1 cellular context compared by ENCODE assay signal in the genomic region with DNA sequence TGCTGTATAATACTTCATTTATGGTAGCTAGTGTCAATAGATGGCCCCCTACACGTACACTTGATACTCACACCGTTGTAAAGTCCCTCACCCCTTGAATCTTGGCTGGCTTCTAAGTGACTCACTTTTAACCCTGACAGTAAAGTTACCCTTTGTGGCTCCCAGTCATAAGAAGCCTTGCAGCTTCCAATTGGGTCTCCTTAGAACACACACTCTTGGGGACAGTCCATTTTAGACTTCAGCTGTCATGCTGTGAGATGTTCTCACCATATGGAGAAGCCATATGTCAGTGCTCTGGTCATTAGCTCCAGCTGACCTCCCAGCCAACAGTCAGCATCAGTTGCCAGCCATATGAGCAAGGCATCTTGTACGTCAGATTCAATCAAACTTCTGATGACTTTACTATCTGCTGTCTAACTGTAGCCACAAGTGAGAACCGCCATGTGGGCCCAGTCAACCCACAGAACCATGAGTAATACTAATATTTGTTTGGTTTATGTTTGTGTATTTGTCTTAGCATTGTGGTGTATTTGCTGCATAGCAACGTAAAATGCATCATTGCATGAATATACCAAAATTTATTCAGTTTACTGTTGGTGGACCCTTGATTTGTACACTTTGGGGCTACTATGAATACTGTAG.
TF ChIP-seq lines count a peak whose summit lies in the region.

No MANE protein-coding gene starts in this region.

TF ChIP-seq in HepG2, 621 proteins besides CTCF, POLR2A, EP300 and RAD21 (continued from another document):
- TF ChIP-seq, protein P1, sequence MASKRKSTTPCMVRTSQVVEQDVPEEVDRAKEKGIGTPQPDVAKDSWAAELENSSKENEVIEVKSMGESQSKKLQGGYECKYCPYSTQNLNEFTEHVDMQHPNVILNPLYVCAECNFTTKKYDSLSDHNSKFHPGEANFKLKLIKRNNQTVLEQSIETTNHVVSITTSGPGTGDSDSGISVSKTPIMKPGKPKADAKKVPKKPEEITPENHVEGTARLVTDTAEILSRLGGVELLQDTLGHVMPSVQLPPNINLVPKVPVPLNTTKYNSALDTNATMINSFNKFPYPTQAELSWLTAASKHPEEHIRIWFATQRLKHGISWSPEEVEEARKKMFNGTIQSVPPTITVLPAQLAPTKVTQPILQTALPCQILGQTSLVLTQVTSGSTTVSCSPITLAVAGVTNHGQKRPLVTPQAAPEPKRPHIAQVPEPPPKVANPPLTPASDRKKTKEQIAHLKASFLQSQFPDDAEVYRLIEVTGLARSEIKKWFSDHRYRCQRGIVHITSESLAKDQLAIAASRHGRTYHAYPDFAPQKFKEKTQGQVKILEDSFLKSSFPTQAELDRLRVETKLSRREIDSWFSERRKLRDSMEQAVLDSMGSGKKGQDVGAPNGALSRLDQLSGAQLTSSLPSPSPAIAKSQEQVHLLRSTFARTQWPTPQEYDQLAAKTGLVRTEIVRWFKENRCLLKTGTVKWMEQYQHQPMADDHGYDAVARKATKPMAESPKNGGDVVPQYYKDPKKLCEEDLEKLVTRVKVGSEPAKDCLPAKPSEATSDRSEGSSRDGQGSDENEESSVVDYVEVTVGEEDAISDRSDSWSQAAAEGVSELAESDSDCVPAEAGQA (IDR thresholded peaks at IDR 0.05; ENCODE audit: low read depth) = no peak
- TF ChIP-seq, protein P1 (CRISPR knock-in tag; IDR thresholded peaks at IDR 0.05; ENCODE audit: borderline replicate concordance) = no peak
- no peak for TF ChIP-seq ZNF83 (CRISPR knock-in tag; IDR thresholded peaks at IDR 0.05; ENCODE audit: borderline replicate concordance)
- TF ChIP-seq, protein P2, sequence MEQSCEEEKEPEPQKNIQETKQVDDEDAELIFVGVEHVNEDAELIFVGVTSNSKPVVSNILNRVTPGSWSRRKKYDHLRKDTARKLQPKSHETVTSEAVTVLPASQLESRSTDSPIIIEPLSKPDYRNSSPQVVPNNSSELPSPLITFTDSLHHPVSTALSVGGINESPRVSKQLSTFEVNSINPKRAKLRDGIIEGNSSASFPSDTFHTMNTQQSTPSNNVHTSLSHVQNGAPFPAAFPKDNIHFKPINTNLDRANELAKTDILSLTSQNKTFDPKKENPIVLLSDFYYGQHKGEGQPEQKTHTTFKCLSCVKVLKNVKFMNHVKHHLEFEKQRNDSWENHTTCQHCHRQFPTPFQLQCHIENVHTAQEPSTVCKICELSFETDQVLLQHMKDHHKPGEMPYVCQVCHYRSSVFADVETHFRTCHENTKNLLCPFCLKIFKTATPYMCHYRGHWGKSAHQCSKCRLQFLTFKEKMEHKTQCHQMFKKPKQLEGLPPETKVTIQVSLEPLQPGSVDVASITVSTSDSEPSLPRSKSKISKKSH (CRISPR knock-in tag; IDR thresholded peaks at IDR 0.05; ENCODE audit: borderline replicate concordance) = no peak
- TF ChIP-seq ZNF430 (CRISPR knock-in tag; IDR thresholded peaks at IDR 0.05) = no peak
- no peak for TF ChIP-seq ZNF776 (CRISPR knock-in tag; IDR thresholded peaks at IDR 0.05)
- TF ChIP-seq, protein P3, sequence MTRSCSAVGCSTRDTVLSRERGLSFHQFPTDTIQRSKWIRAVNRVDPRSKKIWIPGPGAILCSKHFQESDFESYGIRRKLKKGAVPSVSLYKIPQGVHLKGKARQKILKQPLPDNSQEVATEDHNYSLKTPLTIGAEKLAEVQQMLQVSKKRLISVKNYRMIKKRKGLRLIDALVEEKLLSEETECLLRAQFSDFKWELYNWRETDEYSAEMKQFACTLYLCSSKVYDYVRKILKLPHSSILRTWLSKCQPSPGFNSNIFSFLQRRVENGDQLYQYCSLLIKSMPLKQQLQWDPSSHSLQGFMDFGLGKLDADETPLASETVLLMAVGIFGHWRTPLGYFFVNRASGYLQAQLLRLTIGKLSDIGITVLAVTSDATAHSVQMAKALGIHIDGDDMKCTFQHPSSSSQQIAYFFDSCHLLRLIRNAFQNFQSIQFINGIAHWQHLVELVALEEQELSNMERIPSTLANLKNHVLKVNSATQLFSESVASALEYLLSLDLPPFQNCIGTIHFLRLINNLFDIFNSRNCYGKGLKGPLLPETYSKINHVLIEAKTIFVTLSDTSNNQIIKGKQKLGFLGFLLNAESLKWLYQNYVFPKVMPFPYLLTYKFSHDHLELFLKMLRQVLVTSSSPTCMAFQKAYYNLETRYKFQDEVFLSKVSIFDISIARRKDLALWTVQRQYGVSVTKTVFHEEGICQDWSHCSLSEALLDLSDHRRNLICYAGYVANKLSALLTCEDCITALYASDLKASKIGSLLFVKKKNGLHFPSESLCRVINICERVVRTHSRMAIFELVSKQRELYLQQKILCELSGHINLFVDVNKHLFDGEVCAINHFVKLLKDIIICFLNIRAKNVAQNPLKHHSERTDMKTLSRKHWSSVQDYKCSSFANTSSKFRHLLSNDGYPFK (CRISPR knock-in tag; IDR thresholded peaks at IDR 0.05; ENCODE audit: borderline replicate concordance) = no peak
- TF ChIP-seq, protein P4, sequence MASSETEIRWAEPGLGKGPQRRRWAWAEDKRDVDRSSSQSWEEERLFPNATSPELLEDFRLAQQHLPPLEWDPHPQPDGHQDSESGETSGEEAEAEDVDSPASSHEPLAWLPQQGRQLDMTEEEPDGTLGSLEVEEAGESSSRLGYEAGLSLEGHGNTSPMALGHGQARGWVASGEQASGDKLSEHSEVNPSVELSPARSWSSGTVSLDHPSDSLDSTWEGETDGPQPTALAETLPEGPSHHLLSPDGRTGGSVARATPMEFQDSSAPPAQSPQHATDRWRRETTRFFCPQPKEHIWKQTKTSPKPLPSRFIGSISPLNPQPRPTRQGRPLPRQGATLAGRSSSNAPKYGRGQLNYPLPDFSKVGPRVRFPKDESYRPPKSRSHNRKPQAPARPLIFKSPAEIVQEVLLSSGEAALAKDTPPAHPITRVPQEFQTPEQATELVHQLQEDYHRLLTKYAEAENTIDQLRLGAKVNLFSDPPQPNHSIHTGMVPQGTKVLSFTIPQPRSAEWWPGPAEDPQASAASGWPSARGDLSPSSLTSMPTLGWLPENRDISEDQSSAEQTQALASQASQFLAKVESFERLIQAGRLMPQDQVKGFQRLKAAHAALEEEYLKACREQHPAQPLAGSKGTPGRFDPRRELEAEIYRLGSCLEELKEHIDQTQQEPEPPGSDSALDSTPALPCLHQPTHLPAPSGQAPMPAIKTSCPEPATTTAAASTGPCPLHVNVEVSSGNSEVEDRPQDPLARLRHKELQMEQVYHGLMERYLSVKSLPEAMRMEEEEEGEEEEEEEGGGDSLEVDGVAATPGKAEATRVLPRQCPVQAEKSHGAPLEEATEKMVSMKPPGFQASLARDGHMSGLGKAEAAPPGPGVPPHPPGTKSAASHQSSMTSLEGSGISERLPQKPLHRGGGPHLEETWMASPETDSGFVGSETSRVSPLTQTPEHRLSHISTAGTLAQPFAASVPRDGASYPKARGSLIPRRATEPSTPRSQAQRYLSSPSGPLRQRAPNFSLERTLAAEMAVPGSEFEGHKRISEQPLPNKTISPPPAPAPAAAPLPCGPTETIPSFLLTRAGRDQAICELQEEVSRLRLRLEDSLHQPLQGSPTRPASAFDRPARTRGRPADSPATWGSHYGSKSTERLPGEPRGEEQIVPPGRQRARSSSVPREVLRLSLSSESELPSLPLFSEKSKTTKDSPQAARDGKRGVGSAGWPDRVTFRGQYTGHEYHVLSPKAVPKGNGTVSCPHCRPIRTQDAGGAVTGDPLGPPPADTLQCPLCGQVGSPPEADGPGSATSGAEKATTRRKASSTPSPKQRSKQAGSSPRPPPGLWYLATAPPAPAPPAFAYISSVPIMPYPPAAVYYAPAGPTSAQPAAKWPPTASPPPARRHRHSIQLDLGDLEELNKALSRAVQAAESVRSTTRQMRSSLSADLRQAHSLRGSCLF (CRISPR knock-in tag; IDR thresholded peaks at IDR 0.05; ENCODE audit: borderline replicate concordance) = no peak
- TF ChIP-seq ZBTB7A (CRISPR knock-in tag; IDR thresholded peaks at IDR 0.05) = no peak
- TF ChIP-seq CEBPB (IDR thresholded peaks at IDR 0.05; ENCODE audit: borderline replicate concordance, low read depth, low read length) = no peak
- TF ChIP-seq CBFB (CRISPR knock-in tag; IDR thresholded peaks at IDR 0.05) = no peak
- no peak for TF ChIP-seq RAD51 (IDR thresholded peaks at IDR 0.05; ENCODE audit: borderline replicate concordance)
- TF ChIP-seq, protein P5, sequence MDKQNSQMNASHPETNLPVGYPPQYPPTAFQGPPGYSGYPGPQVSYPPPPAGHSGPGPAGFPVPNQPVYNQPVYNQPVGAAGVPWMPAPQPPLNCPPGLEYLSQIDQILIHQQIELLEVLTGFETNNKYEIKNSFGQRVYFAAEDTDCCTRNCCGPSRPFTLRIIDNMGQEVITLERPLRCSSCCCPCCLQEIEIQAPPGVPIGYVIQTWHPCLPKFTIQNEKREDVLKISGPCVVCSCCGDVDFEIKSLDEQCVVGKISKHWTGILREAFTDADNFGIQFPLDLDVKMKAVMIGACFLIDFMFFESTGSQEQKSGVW (CRISPR knock-in tag; IDR thresholded peaks at IDR 0.05; ENCODE audit: borderline replicate concordance) = no peak
- TF ChIP-seq CREB1 (IDR thresholded peaks at IDR 0.05) = no peak
- TF ChIP-seq CREB1 (CRISPR knock-in tag; IDR thresholded peaks at IDR 0.05) = no peak
- TF ChIP-seq, protein P6, sequence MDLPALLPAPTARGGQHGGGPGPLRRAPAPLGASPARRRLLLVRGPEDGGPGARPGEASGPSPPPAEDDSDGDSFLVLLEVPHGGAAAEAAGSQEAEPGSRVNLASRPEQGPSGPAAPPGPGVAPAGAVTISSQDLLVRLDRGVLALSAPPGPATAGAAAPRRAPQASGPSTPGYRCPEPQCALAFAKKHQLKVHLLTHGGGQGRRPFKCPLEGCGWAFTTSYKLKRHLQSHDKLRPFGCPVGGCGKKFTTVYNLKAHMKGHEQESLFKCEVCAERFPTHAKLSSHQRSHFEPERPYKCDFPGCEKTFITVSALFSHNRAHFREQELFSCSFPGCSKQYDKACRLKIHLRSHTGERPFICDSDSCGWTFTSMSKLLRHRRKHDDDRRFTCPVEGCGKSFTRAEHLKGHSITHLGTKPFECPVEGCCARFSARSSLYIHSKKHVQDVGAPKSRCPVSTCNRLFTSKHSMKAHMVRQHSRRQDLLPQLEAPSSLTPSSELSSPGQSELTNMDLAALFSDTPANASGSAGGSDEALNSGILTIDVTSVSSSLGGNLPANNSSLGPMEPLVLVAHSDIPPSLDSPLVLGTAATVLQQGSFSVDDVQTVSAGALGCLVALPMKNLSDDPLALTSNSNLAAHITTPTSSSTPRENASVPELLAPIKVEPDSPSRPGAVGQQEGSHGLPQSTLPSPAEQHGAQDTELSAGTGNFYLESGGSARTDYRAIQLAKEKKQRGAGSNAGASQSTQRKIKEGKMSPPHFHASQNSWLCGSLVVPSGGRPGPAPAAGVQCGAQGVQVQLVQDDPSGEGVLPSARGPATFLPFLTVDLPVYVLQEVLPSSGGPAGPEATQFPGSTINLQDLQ (CRISPR knock-in tag; IDR thresholded peaks at IDR 0.05) = no peak
- no peak for TF ChIP-seq ZNF841 (CRISPR knock-in tag; IDR thresholded peaks at IDR 0.05; ENCODE audit: borderline replicate concordance)
